ENCODE assay signal across 7 cellular contexts in the genomic region with DNA sequence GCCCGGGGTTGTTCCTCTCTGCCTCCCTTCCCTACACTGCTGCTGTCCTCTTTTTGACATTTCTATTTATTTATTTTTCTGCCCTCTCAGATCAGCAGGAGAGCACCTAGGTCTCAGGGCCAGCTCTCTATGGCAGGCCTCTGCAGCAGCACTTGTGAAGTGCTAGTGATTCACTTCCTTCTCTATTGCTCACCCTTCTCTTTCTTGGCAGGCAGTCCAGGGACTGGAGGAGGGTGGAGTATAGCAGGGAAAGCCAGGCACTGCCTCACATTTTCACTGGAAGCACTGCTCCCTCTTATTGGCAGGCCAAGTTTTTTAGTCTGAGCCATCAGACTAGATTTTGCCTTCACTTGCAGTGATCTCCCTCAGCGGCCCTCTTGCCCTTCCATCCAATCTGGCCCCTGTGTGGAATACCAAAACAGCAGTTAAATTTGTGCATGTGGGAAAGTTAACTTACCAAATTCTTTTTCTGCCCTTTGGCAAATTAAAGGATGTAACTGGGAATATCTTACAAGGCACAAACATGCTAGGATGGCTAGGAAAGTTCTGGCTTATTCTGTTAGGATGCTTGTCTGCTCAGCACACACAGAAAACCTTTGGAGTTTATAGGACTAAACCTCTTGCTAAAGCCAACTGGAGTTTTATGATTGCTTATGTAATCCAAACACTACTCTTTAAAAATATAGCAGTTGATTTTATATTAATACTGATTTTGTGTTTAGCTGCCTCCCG.
DNase-seq lines count a peak whose midpoint lies in the region; ATAC-seq and TF ChIP-seq lines count a peak whose summit lies in the region.
"Not testable (repeated sequence)": the region's sequence is repeated elsewhere in the genome, so short reads cannot be mapped to it uniquely, and the experiment has no call there.

No MANE protein-coding gene starts in this region.

- peaks cover 0 to 17% (median 0%) of the 10 kb centered on the region in 12 donors for H3K4me1 ChIP-seq in heart left ventricle
- not testable (repeated sequence) for H3K4me1 ChIP-seq in mesendoderm (ENCODE audit: control insufficient read depth, low read depth, low read length); gastrocnemius medialis

- H3K4me3 ChIP-seq in heart left ventricle; mesendoderm (ENCODE audit: low read length); gastrocnemius medialis: not testable (repeated sequence)

- H3K18ac ChIP-seq in mesendoderm (ENCODE audit: low read length) = not testable (repeated sequence)

- H3K27me3 Mint-ChIP-seq in activated T-cell treated with anti-CD3 and anti-CD28 coated beads, Interleukin-2, amount 50 U/mL, for 72 hours (ENCODE audit: low read depth) = not testable (repeated sequence)

- H3K27ac Mint-ChIP-seq in activated T-cell treated with anti-CD3 and anti-CD28 coated beads, Interleukin-2, amount 50 U/mL, for 72 hours = not testable (repeated sequence)

- H4K8ac ChIP-seq in mesendoderm (ENCODE audit: low read depth, low read length) = not testable (repeated sequence)

- not testable (repeated sequence) for H3K4me1 Mint-ChIP-seq in activated T-cell treated with anti-CD3 and anti-CD28 coated beads, Interleukin-2, amount 50 U/mL, for 72 hours (ENCODE audit: low read depth)

- ATAC-seq in activated T-cell treated with anti-CD3 and anti-CD28 coated beads, Interleukin-2, amount 50 U/mL, for 72 hours (replicated peaks in 1 of 2) = peak; percentile 60 to 67
- ATAC-seq in heart left ventricle = peak; percentile 93 to 100 (median 100)
- peak; percentile 93 to 97 for ATAC-seq in gastrocnemius medialis

- not testable (repeated sequence) for H3K56ac ChIP-seq in mesendoderm (ENCODE audit: low read length)

- H2BK5ac ChIP-seq in mesendoderm (ENCODE audit: low read length) = not testable (repeated sequence)

- peak overlapping the region in 4 of 12 donors; percentile 24 to 71 (median 36) for H3K27ac ChIP-seq in heart left ventricle
- not testable (repeated sequence) for H3K27ac ChIP-seq in mesendoderm (ENCODE audit: low read depth, low read length); gastrocnemius medialis

- TF ChIP-seq POLR2A in heart left ventricle (IDR thresholded peaks at IDR 0.05); gastrocnemius medialis (IDR thresholded peaks at IDR 0.05): not testable (repeated sequence)

- H3K4me3 Mint-ChIP-seq in activated T-cell treated with anti-CD3 and anti-CD28 coated beads, Interleukin-2, amount 50 U/mL, for 72 hours = not testable (repeated sequence)

- not testable (repeated sequence) for H3K36me3 ChIP-seq in heart left ventricle; mesendoderm (ENCODE audit: control insufficient read depth, insufficient read depth, low read length); gastrocnemius medialis

- not testable (repeated sequence) for H4K5ac ChIP-seq in mesendoderm (ENCODE audit: low read length)

- H3K27me3 ChIP-seq in heart left ventricle; mesendoderm (ENCODE audit: insufficient read depth, low read length, poor library complexity); gastrocnemius medialis: not testable (repeated sequence)

- H3K36me3 Mint-ChIP-seq in activated T-cell treated with anti-CD3 and anti-CD28 coated beads, Interleukin-2, amount 50 U/mL, for 72 hours (ENCODE audit: insufficient read depth in 2 of 2) = not testable (repeated sequence)

- H3K23ac ChIP-seq in mesendoderm (ENCODE audit: low read length) = not testable (repeated sequence)

- not testable (repeated sequence) for H3K4me2 ChIP-seq in mesendoderm (ENCODE audit: low read length)

- not testable (repeated sequence) for H3K79me1 ChIP-seq in mesendoderm (ENCODE audit: low read length)

- DNase-seq in GM04504 (ENCODE audit: low read depth) (peak; percentile 72), NCI-H510A (lab: John Stamatoyannopoulos, UW) (peak; percentile 24), dermis microvascular lymphatic vessel endothelial cell (ENCODE audit: low read depth in 2 of 2) (peak; percentile 2 to 77), heart left ventricle (peak in 4 of 5 donors; percentile 38 to 71 (median 58)), mesendoderm (peak; percentile 10), gastrocnemius medialis (peak; percentile 5 to 40)
- DNase-seq in activated T-cell treated with anti-CD3 and anti-CD28 coated beads, Interleukin-2, amount 50 U/mL, for 72 hours = not testable (repeated sequence)

- not testable (repeated sequence) for H3K4ac ChIP-seq in mesendoderm (ENCODE audit: low read depth, low read length)

- H2AK5ac ChIP-seq in mesendoderm (ENCODE audit: low read length) = not testable (repeated sequence)

- WGBS in heart left ventricle, 4 donors = 63 to 73% (median 68%) methylated on average over 2 of the region's 3 CpGs
- no CpG with 5 or more reads among the region's 3 CpGs for WGBS in mesendoderm (ENCODE audit: extremely low coverage, insufficient coverage, low lambda C conversion rate)

- intact Hi-C loops in heart left ventricle (cut with DNase I); gastrocnemius medialis (cut with DNase I; ENCODE audit: low total_unique reads): not testable (repeated sequence)

- H3K9ac ChIP-seq in mesendoderm (ENCODE audit: low read length) = not testable (repeated sequence)

- not testable (repeated sequence) for H2BK15ac ChIP-seq in mesendoderm (replicated peaks; ENCODE audit: low read depth)

- TF ChIP-seq CTCF in heart left ventricle (IDR thresholded peaks at IDR 0.05); gastrocnemius medialis (IDR thresholded peaks at IDR 0.05 in 4 of 5, conservative IDR thresholded peaks at IDR 0.05 in 1 of 5): not testable (repeated sequence)

- not testable (repeated sequence) for H3K9me3 ChIP-seq in heart left ventricle, gastrocnemius medialis

- not testable (repeated sequence) for H2BK120ac ChIP-seq in mesendoderm (ENCODE audit: low read depth, low read length)

- in situ Hi-C loops in gastrocnemius medialis (cut with MboI; ENCODE audit: low sequenced_read_pairs in 4 of 4) = not testable (repeated sequence)

- not testable (repeated sequence) for H3K9me3 Mint-ChIP-seq in activated T-cell treated with anti-CD3 and anti-CD28 coated beads, Interleukin-2, amount 50 U/mL, for 72 hours

- H3K79me2 ChIP-seq in mesendoderm (ENCODE audit: control insufficient read depth, insufficient read depth, low read length) = not testable (repeated sequence)
